ENCODE assay signal across 8 cellular contexts in the genomic region with DNA sequence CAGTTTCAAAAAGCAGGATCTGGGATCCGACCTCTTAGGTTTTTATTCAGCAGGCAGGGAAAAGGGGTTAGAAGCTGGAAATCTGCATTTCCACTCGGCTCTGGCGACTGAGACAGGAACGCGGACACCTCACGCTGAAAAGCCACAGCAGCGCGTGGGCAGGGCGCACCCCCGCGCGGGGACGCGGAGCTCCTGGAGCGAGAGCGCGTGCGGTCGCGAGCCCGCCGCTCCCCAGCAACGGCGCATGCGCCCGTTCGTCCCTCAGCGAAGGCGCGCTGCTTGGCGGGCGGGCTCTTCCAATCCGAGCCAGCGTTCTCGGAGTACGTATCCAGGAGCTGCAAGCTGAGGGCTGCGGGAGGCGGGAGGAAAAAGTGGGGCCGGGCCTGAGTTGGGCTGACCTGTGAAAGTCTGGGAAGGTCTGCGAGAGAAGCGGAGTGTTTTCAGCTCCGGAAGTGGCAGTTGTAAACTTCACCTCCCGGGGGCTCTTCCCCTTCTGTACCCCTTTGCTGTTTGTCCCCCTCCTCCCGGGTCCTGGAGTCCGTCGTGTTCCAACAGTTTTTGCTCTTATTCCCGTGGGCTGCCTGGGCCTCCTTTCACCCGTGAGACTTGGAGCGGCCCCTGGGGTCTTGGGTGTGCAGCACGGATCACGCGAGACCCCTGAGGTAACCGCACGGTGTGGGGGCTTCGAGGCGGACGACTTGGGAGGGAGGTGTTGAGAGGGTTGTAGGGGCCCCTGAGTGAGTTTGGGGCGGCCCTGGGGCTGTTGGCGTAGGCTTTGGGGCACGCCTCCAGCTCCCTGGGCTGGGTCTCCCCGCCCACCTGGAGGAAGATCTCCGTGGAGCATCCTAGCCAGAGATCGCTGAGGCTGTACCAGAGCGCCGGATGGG. TPM values are rescaled to one million over a fixed set of nuclear protein-coding genes. Genes with fewer than 3 reads are reported as not detected.
DNase-seq lines count a peak whose midpoint lies in the region; ATAC-seq and TF ChIP-seq lines count a peak whose summit lies in the region.

Gene CCDC171 (plus strand): TSS at position 403 of the 887 bp plus-strand sequence. CDS start 11,046 bp downstream, outside the sequence.

- peak within 1 kb of the TSS; percentile 78 for H3K4me3 ChIP-seq in kidney epithelial cell (ENCODE audit: low read depth, low read length)

- peak; percentile 96 for DNase-seq in Ammon's horn (ENCODE audit: low spot score)
- DNase-seq in NCI-H446 (lab: John Stamatoyannopoulos, UW), result peak; percentile 88 to 98
- DNase-seq in cerebellar nuclear complex (lab: John Stamatoyannopoulos, UW), result peak; percentile 55 to 56
- DNase-seq in kidney epithelial cell (ENCODE audit: low read depth), result peak; percentile 89
- DNase-seq in stimulated activated CD4-positive, alpha-beta T cell treated with anti-CD3 and anti-CD28 coated beads, Interleukin-15, amount 100 ng/mL, for 24 hours, result peak; percentile 92

- TF ChIP-seq CTCF in kidney epithelial cell (IDR thresholded peaks at IDR 0.05; ENCODE audit: insufficient read depth, low read length, poor library complexity, severe bottlenecking), result no peak

- ATAC-seq in GM19043 (IDR thresholded peaks at IDR 0.05; ENCODE audit: low read depth, unreplicated experiment), result peak; percentile 67
- peak; percentile 75 for ATAC-seq in HG03354 (IDR thresholded peaks at IDR 0.05; ENCODE audit: poor library complexity, severe bottlenecking, unreplicated experiment)
- ATAC-seq in activated CD4-positive, CD25-positive, alpha-beta regulatory T cell treated with anti-CD3 and anti-CD28 coated beads, Interleukin-2, amount 50 U/mL, for 24 hours, result peak; percentile 84 to 88

- H3K27me3 ChIP-seq in kidney epithelial cell (ENCODE audit: control insufficient read depth, insufficient read depth, low read length), result no peaks in the 10 kb centered on the region

- no peaks in the 10 kb centered on the region for H3K36me3 ChIP-seq in kidney epithelial cell (ENCODE audit: control insufficient read depth, insufficient read depth, low read length)

RNA-seq across cellular contexts. Expression of gene CCDC171, which starts in this region (rescaled TPM):
- total RNA-seq in kidney epithelial cell, result 3.3 and 5.0 TPM in 2 replicates

Comparison
In these comparisons a context has a peak if more than half of its experiments do, and no peak if none do; other contexts are left out.
1. Peak in every context shown above with its lines: DNase-seq, ATAC-seq and H3K4me3 ChIP-seq.